11 cellular contexts compared by ENCODE assay signal in the genomic region with DNA sequence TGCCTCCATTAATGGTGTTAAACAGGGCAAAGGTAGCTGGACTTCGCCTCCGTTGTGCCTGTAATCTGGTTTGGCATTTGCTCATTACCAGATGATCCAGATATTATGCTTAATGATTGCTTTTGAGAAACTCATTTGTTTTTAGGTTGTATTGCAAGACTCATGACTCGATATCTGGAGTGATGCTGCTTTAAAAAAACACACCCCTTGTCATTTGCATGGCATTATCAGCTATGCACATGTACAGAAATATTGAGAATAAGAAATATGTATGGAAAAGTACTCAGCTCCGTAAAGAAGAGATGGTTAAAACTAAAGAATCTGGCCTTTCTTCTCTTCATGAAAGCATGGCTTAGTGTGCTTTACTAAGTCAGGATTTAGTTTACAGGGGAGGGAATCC.
DNase-seq lines count a peak whose midpoint lies in the region; ATAC-seq and TF ChIP-seq lines count a peak whose summit lies in the region.
"Had no signal": no experiment of that assay in that cellular context is flagged by ENCODE, and none has a peak within 500 bp of the region (broad histone marks: within the 10 kb centered on the region; RNA-seq: fewer than 3 reads in every experiment).

No MANE protein-coding gene starts in this region.

- TF ChIP-seq POLR2A in esophagus muscularis mucosa (IDR thresholded peaks at IDR 0.05; ENCODE audit: low read depth): no peak

- H3K4me1 ChIP-seq in SJCRH30 (peaks cover 12% of the 10 kb centered on the region), esophagus muscularis mucosa (peaks cover 50 to 77% (median 65%) of the 10 kb centered on the region in 4 donors)

- H3K4me3 ChIP-seq in AG04449 (ENCODE audit: low read depth, low read length) (peak overlapping the region; percentile 35), SJCRH30 (no peak overlapping the region), esophagus muscularis mucosa (peak overlapping the region; percentile 15 to 22 (median 19))

- POLR2A ChIA-PET in AG04449 (lab: Yijun Ruan, JAX): interaction anchor here (1.6 kb wide), 1 partner anchor 15 kb away, joined by 6 read pairs; no protein-coding TSS in a partner anchor

- WGBS in esophagus muscularis mucosa: 67% methylated on average over 4 of the region's 4 CpGs

- peak overlapping the region; percentile 18 for H3K27ac ChIP-seq in SJCRH30
- H3K27ac ChIP-seq in esophagus muscularis mucosa (replicated peaks in 1 of 4): peak overlapping the region in 2 of 4 donors; percentile 25 to 26

- H3K36me3 ChIP-seq in SJCRH30 (0 out of 2 replicates have a peak, but pooled peaks cover 3% of the 10 kb centered on the region), esophagus muscularis mucosa (peaks cover 0 to 25% (median 4%) of the 10 kb centered on the region in 4 donors)

- CTCF ChIA-PET in AG04449 (lab: Yijun Ruan, JAX): interaction anchor here (1.5 to 8.0 kb wide), 2 partner anchors 15 to 142 kb away, joined by 8 to 57 read pairs; no protein-coding TSS in a partner anchor

- no peak for TF ChIP-seq EP300 in esophagus muscularis mucosa (IDR thresholded peaks at IDR 0.05)

- ATAC-seq in omental fat pad (ENCODE audit: low FRiP score) (peak; percentile 6), HG03432 (IDR thresholded peaks at IDR 0.05; ENCODE audit: unreplicated experiment) (no peak)
- ATAC-seq: activated CD8-positive, alpha-beta T cell treated with anti-CD3 and anti-CD28 coated beads for 36 hours had no signal

- DNase-seq in AG04449 (ENCODE audit: low read depth, low spot score): no peak
- no peak for DNase-seq in SJCRH30
- no peak for DNase-seq in esophagus muscularis mucosa (ENCODE audit: extremely low spot score)
- no peak for DNase-seq in omental fat pad (ENCODE audit: low spot score)
- DNase-seq in mucosa of gallbladder (ENCODE audit: low spot score): no peak
- DNase-seq in activated CD4-positive, CD25-positive, alpha-beta regulatory T cell (lab: John Stamatoyannopoulos, UW): no peak
- DNase-seq in NCI-H524 (lab: John Stamatoyannopoulos, UW): no peak
- DNase-seq: activated CD8-positive, alpha-beta T cell treated with anti-CD3 and anti-CD28 coated beads for 36 hours; activated naive CD4-positive, alpha-beta T cell treated with anti-CD3 and anti-CD28 coated beads for 36 hours; mammary epithelial cell had no signal

- TF ChIP-seq CTCF in AG04449 (IDR thresholded peaks at IDR 0.05; ENCODE audit: insufficient read depth, low read length, missing control alignments) (no peak), esophagus muscularis mucosa (IDR thresholded peaks at IDR 0.05) (no peak), omental fat pad (IDR thresholded peaks at IDR 0.05) (no peak)

- intact Hi-C loops in esophagus muscularis mucosa (cut with DNase I): loop anchor here (10.0 kb wide), 1 partner anchor 295 kb away; the partner anchor contains the start of gene ANKRD10

- H3K9me3 ChIP-seq in SJCRH30 (replicated peaks) (no peaks in the 10 kb centered on the region), esophagus muscularis mucosa (no peaks in the 10 kb centered on the region)

- no peaks in the 10 kb centered on the region for H3K27me3 ChIP-seq in SJCRH30
- H3K27me3 ChIP-seq in esophagus muscularis mucosa: no peaks in the 10 kb centered on the region
